In genomic region chr15:67059127-67059553, GRCh38 we compare ENCODE assay signal across 1 cellular context.
TF ChIP-seq lines count a peak whose summit lies in the region.

No MANE protein-coding gene starts in this region.

TF ChIP-seq in K562, 482 proteins besides CTCF, POLR2A, EP300 and RAD21:
- TF ChIP-seq GABPB1 (CRISPR knock-in tag; IDR thresholded peaks at IDR 0.05), result no peak
- no peak for TF ChIP-seq PATZ1 (CRISPR knock-in tag; IDR thresholded peaks at IDR 0.05; ENCODE audit: borderline replicate concordance)
- no peak for TF ChIP-seq E2F8 (IDR thresholded peaks at IDR 0.05; ENCODE audit: low read depth, partially characterized antibody)
- TF ChIP-seq FOXK2 (conservative IDR thresholded peaks at IDR 0.05 in 1 of 2, IDR thresholded peaks at IDR 0.05 in 1 of 2; ENCODE audit: low read depth in 2 of 2), result no peak
- TF ChIP-seq ATF2 (CRISPR knock-in tag; IDR thresholded peaks at IDR 0.05), result no peak
- no peak for TF ChIP-seq TSHZ1 (CRISPR knock-in tag; IDR thresholded peaks at IDR 0.05)
- TF ChIP-seq ASH1L (IDR thresholded peaks at IDR 0.05; ENCODE audit: borderline replicate concordance, low read depth, partially characterized antibody), result no peak
- TF ChIP-seq FOXA3 (CRISPR knock-in tag; conservative IDR thresholded peaks at IDR 0.05 in 1 of 2, IDR thresholded peaks at IDR 0.05 in 1 of 2), result no peak
- no peak for TF ChIP-seq ETS2 (tag; IDR thresholded peaks at IDR 0.05; ENCODE audit: borderline replicate concordance, poor library complexity, severe bottlenecking)
- TF ChIP-seq ZNF507 (tag; conservative IDR thresholded peaks at IDR 0.05), result no peak
- no peak for TF ChIP-seq ZSCAN32 (CRISPR knock-in tag; IDR thresholded peaks at IDR 0.05)
- no peak for TF ChIP-seq KLF6 (CRISPR knock-in tag; IDR thresholded peaks at IDR 0.05; ENCODE audit: borderline replicate concordance)
TF ChIP-seq in K562: peak in this region for 0.
